ENCODE assay signal across 8 cellular contexts in genomic region chr16:67277294-67277998, GRCh38. TPM values are rescaled to one million over a fixed set of nuclear protein-coding genes. Genes with fewer than 3 reads are reported as not detected.
A peak's percentile ranks its signal among the peaks of the same experiment; 100 is the strongest.
DNase-seq lines count a peak whose midpoint lies in the region; ATAC-seq and TF ChIP-seq lines count a peak whose summit lies in the region.

No MANE protein-coding gene starts in this region.

- H3K4me1 ChIP-seq in A673 (ENCODE audit: insufficient read depth, low read length, poor library complexity, severe bottlenecking) (no peaks in the 10 kb centered on the region), adipocyte (ENCODE audit: control insufficient read depth, insufficient read depth, low read length) (peaks cover 33% of the 10 kb centered on the region), left lung (peaks cover 12 to 33% of the 10 kb centered on the region in 2 donors), urinary bladder (ENCODE audit: insufficient read depth) (no peaks in the 10 kb centered on the region)

- H3K36me3 ChIP-seq in A673 (ENCODE audit: insufficient read depth, low read length, poor library complexity, severe bottlenecking): no peaks in the 10 kb centered on the region
- H3K36me3 ChIP-seq in adipocyte (ENCODE audit: control insufficient read depth, insufficient read depth, low read length, severe bottlenecking): peaks cover 12% of the 10 kb centered on the region
- H3K36me3 ChIP-seq in left lung: peaks cover 0 to 18% of the 10 kb centered on the region in 2 donors
- H3K36me3 ChIP-seq in urinary bladder (ENCODE audit: insufficient read depth): no peaks in the 10 kb centered on the region

- H3K9ac ChIP-seq in adipocyte (ENCODE audit: low read length): peak overlapping the region; percentile 91

- H3K9me3 ChIP-seq in A673 (ENCODE audit: low read depth, low read length, poor library complexity, severe bottlenecking): no peaks in the 10 kb centered on the region
- H3K9me3 ChIP-seq in adipocyte (ENCODE audit: control insufficient read depth, low read length): no peaks in the 10 kb centered on the region
- H3K9me3 ChIP-seq in left lung: no peaks in the 10 kb centered on the region

- no peak overlapping the region for H3K27ac ChIP-seq in A673 (ENCODE audit: low read depth, low read length, poor library complexity, severe bottlenecking)
- peak overlapping the region; percentile 66 to 75 for H3K27ac ChIP-seq in left lung
- H3K27ac ChIP-seq in urinary bladder (ENCODE audit: low read depth): peak overlapping the region; percentile 4

- DNase-seq in A673 (ENCODE audit: low spot score) (no peak), HS-27A (ENCODE audit: low read depth) (peak; percentile 98), adipocyte (ENCODE audit: low read depth) (peak; percentile 98), left lung (peak; percentile 82 to 84), activated gamma-delta T cell (lab: John Stamatoyannopoulos, UW) (no peak)
- no peak for DNase-seq in effector CD8-positive, alpha-beta T cell (lab: John Stamatoyannopoulos, UW)
- no peak for DNase-seq in activated effector memory CD4-positive, alpha-beta T cell treated with anti-CD3 and anti-CD28 coated beads, Interleukin-2, amount 50 U/mL, for 16 hours

- BruUV-seq in A673 (replicated peaks; lab: Mats Ljungman, UMichigan): TSS peak; percentile 27

- peak; percentile 48 for ATAC-seq in left lung

- H3K27me3 ChIP-seq in A673 (replicated peaks; ENCODE audit: insufficient read depth, low read depth, low read length, poor library complexity) (no peaks in the 10 kb centered on the region), adipocyte (replicated peaks; ENCODE audit: control insufficient read depth, insufficient read depth, low read length) (no peaks in the 10 kb centered on the region), left lung (no peaks in the 10 kb centered on the region)

- intact Hi-C loops in A673 (cut with micrococcal nuclease; ENCODE audit: unreplicated experiment) (no loop called here), left lung (cut with DNase I) (no loop called here)

- no peak for TF ChIP-seq CTCF in A673 (conservative IDR thresholded peaks at IDR 0.05; ENCODE audit: low read depth, low read length)
- TF ChIP-seq CTCF in left lung (IDR thresholded peaks at IDR 0.05): no peak

- 66% methylated on average over 4 of the region's 4 CpGs for WGBS in urinary bladder

- POLR2A ChIA-PET in A673 (lab: Charles Lee; ENCODE audit: low non-redundant PET): no interaction called here

- H3K4me3 ChIP-seq in A673 (ENCODE audit: low read depth, low read length, poor library complexity, severe bottlenecking) (peak overlapping the region; percentile 69), adipocyte (ENCODE audit: low read length) (peak overlapping the region; percentile 85), left lung (peak overlapping the region in 1 of 2 donors; percentile 60), urinary bladder (ENCODE audit: low read depth, low read length) (no peak overlapping the region)

- CTCF ChIA-PET in A673 (lab: Charles Lee): interaction anchor here (1.8 kb wide), 1 partner anchor 122 kb away, joined by 4 read pairs; no protein-coding TSS in a partner anchor

RNA-seq across cellular contexts. Expression of gene PLEKHG4, which starts 1.9 kb away (rescaled TPM):
- total RNA-seq in A673 (2021) (5.8 and 8.9 TPM in 2 replicates), left lung (10 to 100 TPM; 24.9 to 28.5 TPM), urinary bladder (12.8 TPM)
- 5.8 TPM for polyA plus RNA-seq in urinary bladder

RNA-seq across cellular contexts. Expression of gene SLC9A5, which starts 28.7 kb away (rescaled TPM):
- 2.4 and 3.6 TPM in 2 replicates for total RNA-seq in A673 (2021)
- 1 to 10 TPM; 3.2 to 4.0 TPM for total RNA-seq in left lung
- 0.32 TPM for total RNA-seq in urinary bladder
- polyA plus RNA-seq in urinary bladder: 0.29 TPM

RNA-seq across cellular contexts. Expression of gene FHOD1, which starts 30.2 kb away (rescaled TPM):
- 94.9 and 96.4 TPM in 2 replicates for total RNA-seq in A673 (2021)
- 100 to 1,000 TPM in 1 of 2 donors, 10 to 100 TPM in 1; 68.4 to 132 TPM for total RNA-seq in left lung
- 7.5 TPM for total RNA-seq in urinary bladder
- polyA plus RNA-seq in urinary bladder: 16.4 TPM

RNA-seq across cellular contexts. Expression of gene KCTD19, which starts 49.1 kb away (rescaled TPM):
- total RNA-seq in A673 (2021) (0.32 TPM in 1 of 2 replicates, not detected in the other), left lung (under 1 TPM in 1 of 2 donors, not detected in 1; 0.73 TPM), urinary bladder (1.1 TPM)
- 0.14 TPM for polyA plus RNA-seq in urinary bladder

RNA-seq across cellular contexts. Expression of gene LRRC36, which starts 49.2 kb away (rescaled TPM):
- total RNA-seq in A673 (2021): not detected in 2 replicates
- total RNA-seq in left lung: 10 to 100 TPM in 1 of 2 donors, 1 to 10 TPM in 1; 3.0 to 19.5 TPM
- 2.1 TPM for total RNA-seq in urinary bladder
- 0.19 TPM for polyA plus RNA-seq in urinary bladder

Comparison
In these comparisons a context has a peak if more than half of its experiments do, and no peak if none do; other contexts are left out.
1. DNase-seq: peak in HS-27A (single experiment), adipocyte (single experiment) and left lung (2 of 2); none in A673 (single experiment), effector CD8-positive, alpha-beta T cell (single experiment), activated gamma-delta T cell (single experiment) and activated effector memory CD4-positive, alpha-beta T cell treated with anti-CD3 and anti-CD28 coated beads, Interleukin-2, amount 50 U/mL, for 16 hours (single experiment).